22 cellular contexts compared by ENCODE assay signal in genomic region chr12:29225834-29226233, GRCh38.
"Had no signal": no experiment of that assay in that cellular context is flagged by ENCODE, and none has a peak within 500 bp of the region (broad histone marks: within the 10 kb centered on the region; RNA-seq: fewer than 3 reads in every experiment).

No MANE protein-coding gene starts in this region.

- H3K4me2 ChIP-seq: hepatocyte, smooth muscle cell had no signal

- H3K27me3 ChIP-seq: dorsolateral prefrontal cortex, esophagus muscularis mucosa, foreskin keratinocyte, gastroesophageal sphincter, heart left ventricle, hepatocyte, left lung, right lobe of liver, suprapubic skin, transverse colon had no signal

- H3K4me1 ChIP-seq: esophagus muscularis mucosa, gastroesophageal sphincter, heart left ventricle, left lung, parathyroid adenoma, right lobe of liver, suprapubic skin had no signal

- ATAC-seq: foreskin keratinocyte; gastroesophageal sphincter; heart left ventricle; left lung; naive thymus-derived CD4-positive, alpha-beta T cell; right lobe of liver; stimulated activated naive CD8-positive, alpha-beta T cell treated with anti-CD3 and anti-CD28 coated beads, Interleukin-15, amount 100 ng/mL, for 72 hours had no signal

- H3K9ac ChIP-seq: parathyroid adenoma had no signal

- DNase-seq: dorsolateral prefrontal cortex; effector CD4-positive, alpha-beta T cell; foreskin keratinocyte; heart left ventricle; kidney; left lung; mesenchymal stem cell; naive thymus-derived CD4-positive, alpha-beta T cell; right lobe of liver; stimulated activated CD4-positive, alpha-beta T cell treated with anti-CD3 and anti-CD28 coated beads, Interleukin-12 subunit alpha, Interleukin-12 subunit beta, amount 100 ng/mL, for 4 hours; stimulated activated CD4-positive, alpha-beta T cell treated with anti-CD3 and anti-CD28 coated beads, Interleukin-1b, Interleukin-23, amount 100 ng/mL, for 48 hours; stimulated activated CD4-positive, alpha-beta T cell treated with anti-CD3 and anti-CD28 coated beads, Interleukin-4, amount 100 ng/mL, for 1 hour; stimulated activated CD8-positive, alpha-beta memory T cell treated with anti-CD3 and anti-CD28 coated beads, Interleukin-4, amount 100 ng/mL, for 48 hours; stimulated activated naive CD4-positive, alpha-beta T cell; stimulated activated naive CD8-positive, alpha-beta T cell treated with anti-CD3 and anti-CD28 coated beads, Interleukin-15, amount 100 ng/mL, for 72 hours; transverse colon had no signal

- H3K4me3 ChIP-seq: dorsolateral prefrontal cortex, esophagus muscularis mucosa, gastroesophageal sphincter, heart left ventricle, hepatocyte, left lung, right lobe of liver, smooth muscle cell, suprapubic skin, transverse colon had no signal

- H3K9me3 ChIP-seq: esophagus muscularis mucosa, gastroesophageal sphincter, left lung, right lobe of liver, suprapubic skin, transverse colon had no signal

- H3K79me2 ChIP-seq: hepatocyte, parathyroid adenoma had no signal

- H3K27ac ChIP-seq: dorsolateral prefrontal cortex, esophagus muscularis mucosa, foreskin keratinocyte, gastroesophageal sphincter, heart left ventricle, hepatocyte, left lung, parathyroid adenoma, right lobe of liver, suprapubic skin had no signal

- H3K36me3 ChIP-seq: esophagus muscularis mucosa, gastroesophageal sphincter, heart left ventricle, left lung, right lobe of liver, suprapubic skin, transverse colon had no signal

- H2AFZ ChIP-seq: hepatocyte, parathyroid adenoma had no signal
